25 cellular contexts compared by ENCODE assay signal in genomic region chr17:49074851-49075540, GRCh38. TPM values are rescaled to one million over a fixed set of nuclear protein-coding genes. Genes with fewer than 3 reads are reported as not detected.
"Had no signal": no experiment of that assay in that cellular context is flagged by ENCODE, and none has a peak within 500 bp of the region (broad histone marks: within the 10 kb centered on the region; RNA-seq: fewer than 3 reads in every experiment).

No MANE protein-coding gene starts in this region.

- H3K4me3 ChIP-seq: gastroesophageal sphincter, ovary, skin epidermis, stomach, suprapubic skin, tibial artery had no signal

- DNase-seq: activated B cell treated with CpG ODN at 0.5 μM for 24 hours; activated CD4-positive, alpha-beta T cell treated with anti-CD3 and anti-CD28 coated beads, Interleukin-2, amount 50 U/mL, for 1 hour; activated CD8-positive, alpha-beta T cell treated with anti-CD3 and anti-CD28 coated beads for 36 hours; activated T-cell treated with anti-CD3 and anti-CD28 coated beads, Interleukin-2, amount 50 U/mL, for 4 hours; anterior cingulate cortex; caudate nucleus; head of caudate nucleus; hippocampal formation; left cardiac atrium; left ventricle myocardium superior; naive thymus-derived CD4-positive, alpha-beta T cell; ovary; stimulated activated CD4-positive, alpha-beta T cell treated with anti-CD3 and anti-CD28 coated beads, Interleukin-4, amount 100 ng/mL, for 24 hours; stomach; T-helper 1 cell; tibial artery had no signal

- ATAC-seq: activated CD8-positive, alpha-beta T cell treated with anti-CD3 and anti-CD28 coated beads for 36 hours; activated naive CD4-positive, alpha-beta T cell treated with anti-CD3 and anti-CD28 coated beads, Interleukin-2, amount 50 U/mL, for 72 hours; activated T-cell treated with anti-CD3 and anti-CD28 coated beads, Interleukin-2, amount 50 U/mL, for 4 hours; gastroesophageal sphincter; left cardiac atrium; left ventricle myocardium superior; naive thymus-derived CD4-positive, alpha-beta T cell; sciatic nerve; stimulated activated memory B cell treated with anti-CD40 and anti-IgM and Interleukin-4, amounts not matched to agents 10 μg/mL and 1 μg/mL and 100 μg/mL, for 72 hours had no signal

RNA-seq across cellular contexts. Expression of gene B4GALNT2, which starts 57.6 kb away (rescaled TPM):
- total RNA-seq: activated CD8-positive, alpha-beta T cell treated with anti-CD3 and anti-CD28 coated beads for 36 hours; activated T-cell treated with anti-CD3 and anti-CD28 coated beads, Interleukin-2, amount 50 U/mL, for 4 hours; activated T-helper 2 cell treated with anti-CD3 and anti-CD28 coated beads, Interferon-gamma antibody, Interleukin-2, Interleukin-4, amounts not matched to agents 10 μg/mL and 5 μg/mL and 100 μg/mL, durations not matched to agents 14 hours and 24 hours and 36 hours; chondrocyte; gastroesophageal sphincter; left ventricle myocardium superior; lung microvascular endothelial cell had no signal
